1 cellular context compared by ENCODE assay signal in genomic region chr13:98267080-98267912, GRCh38.
TF ChIP-seq lines count a peak whose summit lies in the region.

No MANE protein-coding gene starts in this region.

TF ChIP-seq in HepG2, 621 proteins besides CTCF, POLR2A, EP300 and RAD21 (continued from another document and continues in another):
- peak; percentile 83 for TF ChIP-seq ARID4A (CRISPR knock-in tag; IDR thresholded peaks at IDR 0.05; ENCODE audit: borderline replicate concordance)
- TF ChIP-seq ZNF766 (CRISPR knock-in tag; IDR thresholded peaks at IDR 0.05; ENCODE audit: borderline replicate concordance): no peak
- TF ChIP-seq IRF9 (CRISPR knock-in tag; IDR thresholded peaks at IDR 0.05; ENCODE audit: borderline replicate concordance): no peak
- peak; percentile 38; the same call in 1 of the 2 replicates for TF ChIP-seq TOPORS (CRISPR knock-in tag; IDR thresholded peaks at IDR 0.05)
- peak; percentile 51 for TF ChIP-seq HOMEZ (CRISPR knock-in tag; IDR thresholded peaks at IDR 0.05; ENCODE audit: low read depth)
- TF ChIP-seq ZIK1 (CRISPR knock-in tag; IDR thresholded peaks at IDR 0.05; ENCODE audit: borderline replicate concordance, low read depth): no peak
- no peak for TF ChIP-seq KLF13 (CRISPR knock-in tag; IDR thresholded peaks at IDR 0.05)
- peak; percentile 19; the same call in 1 of the 2 replicates for TF ChIP-seq ZMAT3 (CRISPR knock-in tag; conservative IDR thresholded peaks at IDR 0.05)
- no peak for TF ChIP-seq TAF15 (IDR thresholded peaks at IDR 0.05; ENCODE audit: low read depth, low read length, poor library complexity, severe bottlenecking)
- TF ChIP-seq ZNF318 (CRISPR knock-in tag; IDR thresholded peaks at IDR 0.05): no peak
- peak; percentile 77 for TF ChIP-seq ZNF501 (CRISPR knock-in tag; IDR thresholded peaks at IDR 0.05)
- TF ChIP-seq MAZ (IDR thresholded peaks at IDR 0.05; ENCODE audit: borderline replicate concordance, low read depth, low read length): no peak
- TF ChIP-seq MAZ (CRISPR knock-in tag; IDR thresholded peaks at IDR 0.05; ENCODE audit: low read depth): no peak; the same call in 1 of the 2 replicates
- TF ChIP-seq KLF12 (CRISPR knock-in tag; IDR thresholded peaks at IDR 0.05; ENCODE audit: borderline replicate concordance): no peak; the same call in 1 of the 2 replicates
- peak; percentile 78 for TF ChIP-seq RARA (CRISPR knock-in tag; IDR thresholded peaks at IDR 0.05)
- no peak for TF ChIP-seq SYNCRIP (IDR thresholded peaks at IDR 0.05; ENCODE audit: insufficient read depth, low read depth, low read length)
- TF ChIP-seq ONECUT2 (CRISPR knock-in tag; IDR thresholded peaks at IDR 0.05): 0 out of 2 replicates have a peak, but pooled peaks have one; percentile 26
- TF ChIP-seq CENPBD1 (CRISPR knock-in tag; IDR thresholded peaks at IDR 0.05; ENCODE audit: borderline replicate concordance, low read depth): no peak
- no peak for TF ChIP-seq MBNL3 (CRISPR knock-in tag; conservative IDR thresholded peaks at IDR 0.05)
- no peak; the same call in 1 of the 2 replicates for TF ChIP-seq ZBTB8A (CRISPR knock-in tag; IDR thresholded peaks at IDR 0.05; ENCODE audit: borderline replicate concordance, low read depth)
- no peak for TF ChIP-seq SNAPC4 (CRISPR knock-in tag; IDR thresholded peaks at IDR 0.05)
- no peak for TF ChIP-seq ZNF326 (CRISPR knock-in tag; IDR thresholded peaks at IDR 0.05; ENCODE audit: borderline replicate concordance)
- peak; percentile 51; the same call in 1 of the 2 replicates for TF ChIP-seq ZFP36L1 (CRISPR knock-in tag; IDR thresholded peaks at IDR 0.05)
- no peak for TF ChIP-seq PRDM15 (CRISPR knock-in tag; IDR thresholded peaks at IDR 0.05)
